11 cellular contexts compared by ENCODE assay signal in the genomic region with DNA sequence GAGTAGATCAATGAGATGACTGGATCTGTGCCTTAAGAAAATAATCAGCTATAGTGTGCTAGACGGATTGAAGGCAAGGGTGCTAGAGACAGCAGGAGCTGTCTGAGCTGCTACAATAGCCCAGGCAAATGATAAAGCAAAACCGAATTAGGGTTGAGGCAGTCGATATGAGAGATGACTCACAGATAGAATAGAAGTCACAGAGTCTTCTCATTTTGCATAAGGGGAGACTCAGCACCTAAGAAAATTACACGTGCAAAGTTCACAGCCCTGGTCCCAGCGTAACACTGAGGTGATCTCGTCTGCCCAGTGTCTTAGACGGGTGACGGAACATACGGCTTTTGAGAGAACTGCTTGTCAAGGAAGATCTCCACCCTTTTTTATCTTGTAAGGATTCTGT. TPM values are rescaled to one million over a fixed set of nuclear protein-coding genes. Genes with fewer than 3 reads are reported as not detected.
A peak's percentile ranks its signal among the peaks of the same experiment; 100 is the strongest.
DNase-seq lines count a peak whose midpoint lies in the region; ATAC-seq and TF ChIP-seq lines count a peak whose summit lies in the region.
"Had no signal": no experiment of that assay in that cellular context is flagged by ENCODE, and none has a peak within 500 bp of the region (broad histone marks: within the 10 kb centered on the region; RNA-seq: fewer than 3 reads in every experiment).

No MANE protein-coding gene starts in this region.

- H3K4me3 Mint-ChIP-seq in activated T-helper 1 cell treated with anti-CD3 and anti-CD28 coated beads, Interleukin-12 subunit alpha, Interleukin-12 subunit beta, Interleukin-2, Interleukin-4 antibody, amounts not matched to agents 30 ng/mL and 10 ng/mL and 1 ng/mL, durations not matched to agents 14 hours and 24 hours and 36 hours: peak overlapping the region; percentile 13
- H3K4me3 Mint-ChIP-seq in type B pancreatic cell: no peak overlapping the region

- no peak overlapping the region for H2BK15ac ChIP-seq in mesenchymal stem cell (ENCODE audit: low read depth, poor library complexity, severe bottlenecking)

- no peak for ATAC-seq in HG03097 (IDR thresholded peaks at IDR 0.05; ENCODE audit: low FRiP score, unreplicated experiment)
- ATAC-seq in HG03139 (IDR thresholded peaks at IDR 0.05; ENCODE audit: unreplicated experiment): no peak
- ATAC-seq: body of pancreas had no signal

- H2BK12ac ChIP-seq in mesenchymal stem cell (ENCODE audit: low read length in 2 of 2): no peak overlapping the region

- peak overlapping the region; percentile 30 for H3K27ac Mint-ChIP-seq in activated T-helper 1 cell treated with anti-CD3 and anti-CD28 coated beads, Interleukin-12 subunit alpha, Interleukin-12 subunit beta, Interleukin-2, Interleukin-4 antibody, amounts not matched to agents 30 ng/mL and 10 ng/mL and 1 ng/mL, durations not matched to agents 14 hours and 24 hours and 36 hours
- H3K27ac Mint-ChIP-seq in type B pancreatic cell: peak overlapping the region; percentile 1

- intact Hi-C loops in activated T-helper 1 cell treated with anti-CD3 and anti-CD28 coated beads, Interleukin-12 subunit alpha, Interleukin-12 subunit beta, Interleukin-2, Interleukin-4 antibody, amounts not matched to agents 30 ng/mL and 10 ng/mL and 1 ng/mL, durations not matched to agents 14 hours and 24 hours and 36 hours (cut with micrococcal nuclease): loop anchor here (1.0 to 5.0 kb wide), 2 partner anchors 9 to 87 kb away; no protein-coding TSS in a partner anchor

- peaks cover 61% of the 10 kb centered on the region for H3K4me1 Mint-ChIP-seq in activated T-helper 1 cell treated with anti-CD3 and anti-CD28 coated beads, Interleukin-12 subunit alpha, Interleukin-12 subunit beta, Interleukin-2, Interleukin-4 antibody, amounts not matched to agents 30 ng/mL and 10 ng/mL and 1 ng/mL, durations not matched to agents 14 hours and 24 hours and 36 hours (ENCODE audit: low read depth)
- H3K4me1 Mint-ChIP-seq in type B pancreatic cell (ENCODE audit: unreplicated experiment): peaks cover 37% of the 10 kb centered on the region

- peak overlapping the region; percentile 19 for H3K27ac ChIP-seq in mesenchymal stem cell (ENCODE audit: low read length, poor library complexity, severe bottlenecking)
- H3K27ac ChIP-seq: BLaER1 treated with 17β-estradiol and CSF1 and Interleukin-3, amounts not matched to agents 10 nM and 100 nM; epithelial cell of prostate had no signal

- H4K91ac ChIP-seq in mesenchymal stem cell (ENCODE audit: low read length): no peak overlapping the region

- peaks cover 4% of the 10 kb centered on the region for H3K9me3 Mint-ChIP-seq in activated T-helper 1 cell treated with anti-CD3 and anti-CD28 coated beads, Interleukin-12 subunit alpha, Interleukin-12 subunit beta, Interleukin-2, Interleukin-4 antibody, amounts not matched to agents 30 ng/mL and 10 ng/mL and 1 ng/mL, durations not matched to agents 14 hours and 24 hours and 36 hours
- H3K9me3 Mint-ChIP-seq in type B pancreatic cell: peaks cover 2% of the 10 kb centered on the region

- H2BK5ac ChIP-seq in mesenchymal stem cell (ENCODE audit: low read depth, low read length, poor library complexity, severe bottlenecking): no peak overlapping the region

- H3K4me3 ChIP-seq in mesenchymal stem cell (ENCODE audit: insufficient read depth in 1 of 2, low read depth in 1 of 2, low read length in 2 of 2): no peak overlapping the region
- H3K4me3 ChIP-seq: BLaER1 treated with 17β-estradiol and CSF1 and Interleukin-3, amounts not matched to agents 10 nM and 100 nM; body of pancreas had no signal

- H2AK5ac ChIP-seq in mesenchymal stem cell (ENCODE audit: low read length, severe bottlenecking): no peak overlapping the region

- H3K23ac ChIP-seq in mesenchymal stem cell (ENCODE audit: low read length in 2 of 2): no peak overlapping the region

- no peak overlapping the region for H3K18ac ChIP-seq in mesenchymal stem cell (ENCODE audit: low read depth in 1 of 2, low read length in 2 of 2)

- H3K36me3 Mint-ChIP-seq in activated T-helper 1 cell treated with anti-CD3 and anti-CD28 coated beads, Interleukin-12 subunit alpha, Interleukin-12 subunit beta, Interleukin-2, Interleukin-4 antibody, amounts not matched to agents 30 ng/mL and 10 ng/mL and 1 ng/mL, durations not matched to agents 14 hours and 24 hours and 36 hours (ENCODE audit: low read depth): peaks cover 17% of the 10 kb centered on the region
- peaks cover 19% of the 10 kb centered on the region for H3K36me3 Mint-ChIP-seq in type B pancreatic cell

- H3K4ac ChIP-seq in mesenchymal stem cell (ENCODE audit: low read depth in 1 of 2, low read length in 2 of 2): no peak overlapping the region

- H2BK120ac ChIP-seq in mesenchymal stem cell (ENCODE audit: low read depth, low read length): no peak overlapping the region

- no peaks in the 10 kb centered on the region for H3K9me3 ChIP-seq in mesenchymal stem cell (ENCODE audit: control insufficient read depth, low read length)
- H3K9me3 ChIP-seq: body of pancreas had no signal

- no peaks in the 10 kb centered on the region for H3K27me3 ChIP-seq in mesenchymal stem cell (ENCODE audit: control insufficient read depth in 1 of 2, insufficient read depth in 1 of 2, low read length in 2 of 2)
- H3K27me3 ChIP-seq: BLaER1 treated with 17β-estradiol and CSF1 and Interleukin-3, amounts not matched to agents 10 nM and 100 nM; body of pancreas had no signal

- H3K4me1 ChIP-seq in mesenchymal stem cell (ENCODE audit: control insufficient read depth, insufficient read depth, low read depth, low read length): peaks cover 6% of the 10 kb centered on the region

- no peak overlapping the region for H3K14ac ChIP-seq in mesenchymal stem cell (ENCODE audit: low read length in 2 of 2)

- WGBS in mesenchymal stem cell: 89% methylated on average over 9 of the region's 9 CpGs

- peak; percentile 63 for DNase-seq in stimulated activated CD4-positive, alpha-beta T cell treated with anti-CD3 and anti-CD28 coated beads, Interleukin-15, amount 100 ng/mL, for 24 hours
- DNase-seq in stimulated activated CD4-positive, alpha-beta T cell treated with anti-CD3 and anti-CD28 coated beads, Interleukin-2, amount 100 ng/mL, for 48 hours: no peak
- no peak for DNase-seq in activated T-helper 1 cell treated with anti-CD3 and anti-CD28 coated beads, Interleukin-12 subunit alpha, Interleukin-12 subunit beta, Interleukin-2, Interleukin-4 antibody, amounts not matched to agents 30 ng/mL and 10 ng/mL and 1 ng/mL, durations not matched to agents 14 hours and 24 hours and 36 hours (ENCODE audit: low spot score)
- no peak for DNase-seq in mesenchymal stem cell
- DNase-seq in type B pancreatic cell (ENCODE audit: extremely low spot score, unreplicated experiment): no peak
- no peak for DNase-seq in NCI-H2081 treated with DMSO at 0.1 percent for 48 hours (lab: John Stamatoyannopoulos, UW)
- DNase-seq: body of pancreas had no signal

- H3K27me3 Mint-ChIP-seq in activated T-helper 1 cell treated with anti-CD3 and anti-CD28 coated beads, Interleukin-12 subunit alpha, Interleukin-12 subunit beta, Interleukin-2, Interleukin-4 antibody, amounts not matched to agents 30 ng/mL and 10 ng/mL and 1 ng/mL, durations not matched to agents 14 hours and 24 hours and 36 hours (ENCODE audit: insufficient read depth): no peaks in the 10 kb centered on the region
- H3K27me3 Mint-ChIP-seq in type B pancreatic cell: no peaks in the 10 kb centered on the region

- peaks cover 11% of the 10 kb centered on the region for H3K79me1 ChIP-seq in mesenchymal stem cell (replicated peaks; ENCODE audit: low read length, poor library complexity, severe bottlenecking)

- peaks cover 5 to 7% of the 10 kb centered on the region in 2 experiments for H3K36me3 ChIP-seq in mesenchymal stem cell (ENCODE audit: control insufficient read depth in 1 of 2, insufficient read depth in 2 of 2, low read depth in 1 of 2, low read length in 2 of 2)

- no peak overlapping the region for H3K4me2 ChIP-seq in mesenchymal stem cell (ENCODE audit: low read length, poor library complexity, severe bottlenecking)

- H2AFZ ChIP-seq in mesenchymal stem cell (ENCODE audit: low read depth, low read length): no peak overlapping the region

- H3K9ac ChIP-seq in mesenchymal stem cell (ENCODE audit: low read length): no peak overlapping the region
- H3K9ac ChIP-seq: BLaER1 treated with 17β-estradiol and CSF1 and Interleukin-3, amounts not matched to agents 10 nM and 100 nM had no signal

- H4K8ac ChIP-seq in mesenchymal stem cell (ENCODE audit: low read length): no peak overlapping the region

- no peak for TF ChIP-seq CTCF in type B pancreatic cell (conservative IDR thresholded peaks at IDR 0.05)

RNA-seq across cellular contexts. Expression of a gene that starts 11.6 kb away (rescaled TPM):
- total RNA-seq in activated T-helper 1 cell treated with anti-CD3 and anti-CD28 coated beads, Interleukin-12 subunit alpha, Interleukin-12 subunit beta, Interleukin-2, Interleukin-4 antibody, amounts not matched to agents 30 ng/mL and 10 ng/mL and 1 ng/mL, durations not matched to agents 14 hours and 24 hours and 36 hours: 38.2 and 46.4 TPM in 2 replicates
- polyA plus RNA-seq in mesenchymal stem cell (2013, experiment 1 of 2): 37.8 TPM
- polyA plus RNA-seq in mesenchymal stem cell (2013, experiment 2 of 2): 34.1 TPM
- 96.7 and 112 TPM in 2 replicates for total RNA-seq in type B pancreatic cell (ENCODE audit: low replicate concordance)
